24 cellular contexts compared by ENCODE assay signal in the genomic region with DNA sequence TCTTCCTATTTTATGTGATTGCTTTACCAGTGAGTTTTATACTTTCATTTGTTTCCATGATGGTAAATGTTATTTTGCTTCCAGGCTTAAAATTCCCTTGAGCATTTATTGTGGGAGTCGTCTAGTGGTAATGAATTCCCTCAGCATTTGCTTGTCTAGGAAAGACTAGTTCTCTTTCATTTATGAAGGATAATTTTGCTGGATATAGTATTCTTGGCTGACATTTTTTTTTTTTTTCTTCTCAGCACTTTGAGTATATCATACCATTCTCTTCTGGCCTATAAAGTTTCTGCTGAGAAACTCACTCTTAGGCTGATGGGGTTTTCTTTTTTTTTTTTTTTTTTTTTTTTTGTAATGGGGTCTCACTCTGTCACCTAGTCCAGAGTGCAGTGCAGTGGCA.
"Had no signal": no experiment of that assay in that cellular context is flagged by ENCODE, and none has a peak within 500 bp of the region (broad histone marks: within the 10 kb centered on the region; RNA-seq: fewer than 3 reads in every experiment).

No MANE protein-coding gene starts in this region.

- H3K4me3 ChIP-seq: neural progenitor cell, ovary, psoas muscle, right lobe of liver, sigmoid colon, suprapubic skin, testis, tibial nerve, upper lobe of left lung, vagina had no signal

- H3K27ac ChIP-seq: neural progenitor cell, ovary, parathyroid adenoma, psoas muscle, right lobe of liver, sigmoid colon, suprapubic skin, testis, tibial nerve, upper lobe of left lung, vagina had no signal

- H3K9me3 ChIP-seq: testis had no signal

- DNase-seq: naive thymus-derived CD4-positive, alpha-beta T cell; natural killer cell; occipital lobe; ovary; psoas muscle; right cardiac atrium; right lobe of liver; sigmoid colon; small intestine; stimulated activated CD4-positive, alpha-beta T cell treated with anti-CD3 and anti-CD28 coated beads, Interleukin-1b, Interleukin-23, amount 100 ng/mL, for 48 hours; stimulated activated CD4-positive, alpha-beta T cell treated with anti-CD3 and anti-CD28 coated beads, Interleukin-4, amount 100 ng/mL, for 1 hour; stimulated activated CD4-positive, alpha-beta T cell treated with anti-CD3 and anti-CD28 coated beads, Interleukin-4, amount 100 ng/mL, for 4 hours; stimulated activated CD8-positive, alpha-beta memory T cell treated with anti-CD3 and anti-CD28 coated beads, Interleukin-4, amount 100 ng/mL, for 48 hours; stimulated activated naive CD4-positive, alpha-beta T cell; stimulated activated naive CD8-positive, alpha-beta T cell treated with anti-CD3 and anti-CD28 coated beads, Interleukin-15, amount 100 ng/mL, for 72 hours; stimulated activated naive CD8-positive, alpha-beta T cell treated with anti-CD3 and anti-CD28 coated beads, Interleukin-15, Interleukin-2, amounts not matched to agents 100 U/mL and 50 U/mL, for 24 hours; substantia nigra; testis; upper lobe of left lung had no signal

- H3K4me1 ChIP-seq: neural progenitor cell, parathyroid adenoma, psoas muscle, sigmoid colon, suprapubic skin, testis, tibial nerve, vagina had no signal

- H3K36me3 ChIP-seq: ovary, right lobe of liver, sigmoid colon, suprapubic skin, tibial nerve, upper lobe of left lung, vagina had no signal
